8 cellular contexts compared by ENCODE assay signal in genomic region chr7:75125125-75125786, GRCh38. TPM values are rescaled to one million over a fixed set of nuclear protein-coding genes. Genes with fewer than 3 reads are reported as not detected.
DNase-seq lines count a peak whose midpoint lies in the region; ATAC-seq and TF ChIP-seq lines count a peak whose summit lies in the region.
"Not testable (repeated sequence)": the region's sequence is repeated elsewhere in the genome, so short reads cannot be mapped to it uniquely, and the experiment has no call there.

No MANE protein-coding gene starts in this region.

- H3K27ac ChIP-seq in psoas muscle, result not testable (repeated sequence)

- not testable (repeated sequence) for H3K4me3 Mint-ChIP-seq in activated naive CD8-positive, alpha-beta T cell treated with anti-CD3 and anti-CD28 coated beads, Interleukin-2, amount 50 U/mL, for 24 hours

- not testable (repeated sequence) for H3K4me1 ChIP-seq in psoas muscle

- intact Hi-C loops in psoas muscle (cut with DNase I), result not testable (repeated sequence)

- WGBS in psoas muscle, 3 donors, result no CpG with 5 or more reads among the region's 23 CpGs

- not testable (repeated sequence) for H3K27me3 ChIP-seq in psoas muscle (ENCODE audit: insufficient read depth in 3 of 3, low read length in 2 of 3)

- H3K9me3 ChIP-seq in psoas muscle, result not testable (repeated sequence)

- H3K36me3 ChIP-seq in psoas muscle (ENCODE audit: insufficient read depth in 1 of 2, low read depth in 1 of 2), result not testable (repeated sequence)

- not testable (repeated sequence) for H3K36me3 Mint-ChIP-seq in activated naive CD8-positive, alpha-beta T cell treated with anti-CD3 and anti-CD28 coated beads, Interleukin-2, amount 50 U/mL, for 24 hours (ENCODE audit: low read depth)

- not testable (repeated sequence) for DNase-seq in activated naive CD8-positive, alpha-beta T cell treated with anti-CD3 and anti-CD28 coated beads, Interleukin-2, amount 50 U/mL, for 24 hours; psoas muscle

- H3K4me1 Mint-ChIP-seq in activated naive CD8-positive, alpha-beta T cell treated with anti-CD3 and anti-CD28 coated beads, Interleukin-2, amount 50 U/mL, for 24 hours, result not testable (repeated sequence)

- TF ChIP-seq CTCF in psoas muscle (IDR thresholded peaks at IDR 0.05), result not testable (repeated sequence)

- not testable (repeated sequence) for H3K9me3 Mint-ChIP-seq in activated naive CD8-positive, alpha-beta T cell treated with anti-CD3 and anti-CD28 coated beads, Interleukin-2, amount 50 U/mL, for 24 hours

- H3K4me3 ChIP-seq in psoas muscle, result not testable (repeated sequence)

- H3K27me3 Mint-ChIP-seq in activated naive CD8-positive, alpha-beta T cell treated with anti-CD3 and anti-CD28 coated beads, Interleukin-2, amount 50 U/mL, for 24 hours, result not testable (repeated sequence)

- ATAC-seq in GM18498 (IDR thresholded peaks at IDR 0.05; ENCODE audit: unreplicated experiment), result peak; percentile 79
- ATAC-seq in GM19043 (IDR thresholded peaks at IDR 0.05; ENCODE audit: low read depth, unreplicated experiment), result peak; percentile 62
- ATAC-seq in GM21528 (IDR thresholded peaks at IDR 0.05; ENCODE audit: low FRiP score, unreplicated experiment), result peak; percentile 71
- peak; percentile 88 for ATAC-seq in HG02798 (IDR thresholded peaks at IDR 0.05; ENCODE audit: poor library complexity, unreplicated experiment)
- peak; percentile 58 for ATAC-seq in HG03135 (IDR thresholded peaks at IDR 0.05; ENCODE audit: unreplicated experiment)
- ATAC-seq in HG03571 (IDR thresholded peaks at IDR 0.05; ENCODE audit: unreplicated experiment), result peak; percentile 76
- ATAC-seq in activated naive CD8-positive, alpha-beta T cell treated with anti-CD3 and anti-CD28 coated beads, Interleukin-2, amount 50 U/mL, for 24 hours, result peak; percentile 86
- peak; percentile 64 to 94 (median 85) for ATAC-seq in psoas muscle

- H3K27ac Mint-ChIP-seq in activated naive CD8-positive, alpha-beta T cell treated with anti-CD3 and anti-CD28 coated beads, Interleukin-2, amount 50 U/mL, for 24 hours, result not testable (repeated sequence)

RNA-seq across cellular contexts. Expression of gene GTF2IRD2B, which starts 32.9 kb away (rescaled TPM):
- total RNA-seq in psoas muscle, result 10 to 100 TPM; 26.7 to 50.1 (median 38.6) TPM
- polyA plus RNA-seq in psoas muscle, result 10 to 100 TPM; 11.1 to 16.2 (median 14.4) TPM

RNA-seq across cellular contexts. Expression of gene RCC1L, which starts 51.7 kb away (rescaled TPM):
- total RNA-seq in psoas muscle, result 10 to 100 TPM; 67.7 to 77.1 (median 72.1) TPM
- polyA plus RNA-seq in psoas muscle, result 100 to 1,000 TPM in 1 of 3 donors, 10 to 100 TPM in 2; 52.3 to 123 (median 70.2) TPM
